1 cellular context compared by ENCODE assay signal in the genomic region with DNA sequence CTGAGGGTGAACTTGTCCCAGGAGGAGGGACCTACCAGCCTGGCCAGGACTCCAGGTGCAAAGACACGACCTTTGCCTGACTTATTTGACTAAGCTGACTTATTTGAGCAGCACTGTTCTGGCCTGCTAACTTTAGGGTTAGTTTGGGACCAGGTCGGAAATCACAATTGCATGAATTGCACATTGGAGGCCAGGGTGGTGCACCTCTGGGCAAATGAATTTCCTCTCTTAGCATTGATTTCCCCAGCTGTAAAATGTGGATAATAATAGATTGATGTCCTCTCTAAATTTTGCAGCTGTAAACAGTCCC.
TF ChIP-seq lines count a peak whose summit lies in the region.

No MANE protein-coding gene starts in this region.

TF ChIP-seq in SK-N-SH, 30 proteins besides CTCF, POLR2A, EP300 and RAD21:
- TF ChIP-seq TEAD4 (IDR thresholded peaks at IDR 0.05; ENCODE audit: borderline replicate concordance, insufficient read depth) (no peak), EZH2phosphoT487 (IDR thresholded peaks at IDR 0.05; ENCODE audit: borderline replicate concordance, low read depth) (no peak)
TF ChIP-seq in SK-N-SH: peak in this region for 0.
